In the genomic region with DNA sequence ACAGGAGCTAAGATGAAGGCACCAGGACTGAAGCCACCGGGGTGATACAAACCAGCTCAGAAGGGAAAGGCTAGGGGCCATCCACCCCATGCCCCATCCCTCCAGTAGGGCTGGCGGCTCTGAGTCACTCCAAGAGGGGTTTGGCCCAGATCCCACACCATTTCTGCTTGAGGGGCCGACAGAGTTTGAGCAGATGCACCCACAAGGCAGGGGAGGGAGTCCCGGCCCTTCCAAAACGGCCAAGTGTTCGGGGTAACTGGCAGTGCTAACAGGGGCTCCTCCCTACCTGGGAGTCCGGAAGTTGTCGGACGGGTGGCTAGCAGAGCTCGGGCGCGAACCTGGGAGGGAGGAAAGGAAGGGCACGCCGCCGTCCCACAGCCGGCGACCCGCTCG, we compare ENCODE assay signal across 8 cellular contexts. TPM values are rescaled to one million over a fixed set of nuclear protein-coding genes. Genes with fewer than 3 reads are reported as not detected.
DNase-seq lines count a peak whose midpoint lies in the region; ATAC-seq and TF ChIP-seq lines count a peak whose summit lies in the region.

No MANE protein-coding gene starts in this region.

- intact Hi-C loops in heart right ventricle (cut with DNase I) = loop anchor here in 2 of 10 donors (1.0 to 2.0 kb wide), 2 partner anchors 26 to 27 kb away; a partner anchor contains a TSS

- CTCF ChIA-PET in activated naive CD4-positive, alpha-beta T cell treated with anti-CD3 and anti-CD28 coated beads, Interleukin-2, amount 10 ng/mL, durations not matched to agents 7 days and 5 days (lab: Charles Lee) = interaction anchor here (0.7 to 1.1 kb wide), 3 partner anchors 38 to 116 kb away, joined by 3 to 4 read pairs (median 4); a partner anchor contains a TSS

- peaks cover 0 to 27% (median 16%) of the 10 kb centered on the region in 9 donors for H3K4me1 ChIP-seq in heart right ventricle

- peak overlapping the region; percentile 86 for H3K4me3 Mint-ChIP-seq in activated naive CD4-positive, alpha-beta T cell treated with anti-CD3 and anti-CD28 coated beads, Interleukin-2, amount 10 ng/mL, durations not matched to agents 7 days and 5 days

- peaks cover 27% of the 10 kb centered on the region for H3K4me1 Mint-ChIP-seq in activated naive CD4-positive, alpha-beta T cell treated with anti-CD3 and anti-CD28 coated beads, Interleukin-2, amount 10 ng/mL, durations not matched to agents 7 days and 5 days

- 0% methylated on average over 6 to 19 of the region's 19 CpGs for WGBS in heart right ventricle, 2 donors

- H3K9me3 Mint-ChIP-seq in activated naive CD4-positive, alpha-beta T cell treated with anti-CD3 and anti-CD28 coated beads, Interleukin-2, amount 10 ng/mL, durations not matched to agents 7 days and 5 days = no peaks in the 10 kb centered on the region

- peak overlapping the region; percentile 90 for H3K27ac Mint-ChIP-seq in activated naive CD4-positive, alpha-beta T cell treated with anti-CD3 and anti-CD28 coated beads, Interleukin-2, amount 10 ng/mL, durations not matched to agents 7 days and 5 days

- peak; percentile 15 for ATAC-seq in GM21390 (IDR thresholded peaks at IDR 0.05; ENCODE audit: unreplicated experiment)
- ATAC-seq in heart right ventricle = peak in 3 of 8 donors; percentile 3 to 9 (median 8)

- H3K36me3 ChIP-seq in heart right ventricle = peaks cover 0 to 15% (median 0%) of the 10 kb centered on the region in 9 donors

- H3K27me3 Mint-ChIP-seq in activated naive CD4-positive, alpha-beta T cell treated with anti-CD3 and anti-CD28 coated beads, Interleukin-2, amount 10 ng/mL, durations not matched to agents 7 days and 5 days = no peaks in the 10 kb centered on the region

- H3K4me3 ChIP-seq in heart right ventricle = peak overlapping the region; percentile 58 to 86 (median 66)
- peak overlapping the region; percentile 57 for H3K4me3 ChIP-seq in retinal pigment epithelial cell (ENCODE audit: low read length)

- peak overlapping the region; percentile 91 to 97 (median 94) for H3K27ac ChIP-seq in heart right ventricle

- H3K36me3 Mint-ChIP-seq in activated naive CD4-positive, alpha-beta T cell treated with anti-CD3 and anti-CD28 coated beads, Interleukin-2, amount 10 ng/mL, durations not matched to agents 7 days and 5 days = peaks cover 7% of the 10 kb centered on the region

- H3K27me3 ChIP-seq in heart right ventricle = no peaks in the 10 kb centered on the region

- DNase-seq in EH (ENCODE audit: low read depth) (peak; percentile 70), HuH-7.5 (ENCODE audit: low spot score) (peak; percentile 22), heart right ventricle (peak in 1 of 2 donors; percentile 25), retinal pigment epithelial cell (ENCODE audit: low read depth) (no peak), COLO829 (ENCODE audit: low spot score) (no peak), NCI-H774 (lab: John Stamatoyannopoulos, UW) (no peak)
- peak; percentile 55 for DNase-seq in activated naive CD4-positive, alpha-beta T cell treated with anti-CD3 and anti-CD28 coated beads, Interleukin-2, amount 10 ng/mL, durations not matched to agents 7 days and 5 days

- TF ChIP-seq CTCF in heart right ventricle (IDR thresholded peaks at IDR 0.05) (no peak), retinal pigment epithelial cell (conservative IDR thresholded peaks at IDR 0.05; ENCODE audit: low read depth, low read length) (no peak)

- H3K9me3 ChIP-seq in heart right ventricle = peaks cover 0 to 5% (median 0%) of the 10 kb centered on the region in 11 donors

RNA-seq across cellular contexts. Expression of a gene that starts 0.4 kb away (rescaled TPM):
- 10 to 100 TPM in 7 of 10 donors, 1 to 10 TPM in 3; 8.7 to 19.8 (median 11.7) TPM for total RNA-seq in heart right ventricle
- polyA plus RNA-seq in heart right ventricle = 10 to 100 TPM; 11.9 to 38.1 TPM

RNA-seq across cellular contexts. Expression of a gene that starts 3.6 kb away (rescaled TPM):
- total RNA-seq in heart right ventricle = 10 to 100 TPM; 45.8 to 69.4 (median 50.4) TPM
- polyA plus RNA-seq in heart right ventricle = 10 to 100 TPM; 33.1 to 48.3 TPM

RNA-seq across cellular contexts. Expression of a gene that starts 10.9 kb away (rescaled TPM):
- 10 to 100 TPM; 13.7 to 21.3 (median 17.7) TPM for total RNA-seq in heart right ventricle
- 10 to 100 TPM in 1 of 2 donors, 1 to 10 TPM in 1; 7.5 to 38.2 TPM for polyA plus RNA-seq in heart right ventricle

RNA-seq across cellular contexts. Expression of a gene that starts 26.0 kb away (rescaled TPM):
- 10 to 100 TPM; 36.5 to 73.9 (median 48.4) TPM for total RNA-seq in heart right ventricle
- 10 to 100 TPM; 69.1 to 76.6 TPM for polyA plus RNA-seq in heart right ventricle

RNA-seq across cellular contexts. Expression of a gene that starts 31.9 kb away (rescaled TPM):
- 10 to 100 TPM; 11.6 to 35.3 (median 16.7) TPM for total RNA-seq in heart right ventricle
- polyA plus RNA-seq in heart right ventricle = 10 to 100 TPM in 1 of 2 donors, 1 to 10 TPM in 1; 9.7 to 18.9 TPM

Comparison
In these comparisons a context has a peak if more than half of its experiments do, and no peak if none do; other contexts are left out.
1. DNase-seq: peak in EH (single experiment), HuH-7.5 (single experiment) and activated naive CD4-positive, alpha-beta T cell treated with anti-CD3 and anti-CD28 coated beads, Interleukin-2, amount 10 ng/mL, durations not matched to agents 7 days and 5 days (single experiment); none in retinal pigment epithelial cell (single experiment), COLO829 (single experiment) and NCI-H774 (single experiment).